ENCODE assay signal across 1 cellular context in genomic region chr10:71635251-71635866, GRCh38.
TF ChIP-seq lines count a peak whose summit lies in the region.

No MANE protein-coding gene starts in this region.

TF ChIP-seq in K562, 482 proteins besides CTCF, POLR2A, EP300 and RAD21 (continued from another document and continues in another):
- TF ChIP-seq HBP1 (CRISPR knock-in tag; IDR thresholded peaks at IDR 0.05) (peak; percentile 96), SIX5 (IDR thresholded peaks at IDR 0.05; ENCODE audit: borderline replicate concordance in 1 of 2, insufficient read depth in 1 of 2, low read depth in 1 of 2, low read length in 2 of 2) (no peak), NFIC (IDR thresholded peaks at IDR 0.05) (peak; percentile 90), MITF (IDR thresholded peaks at IDR 0.05) (no peak), SNIP1 (IDR thresholded peaks at IDR 0.05; ENCODE audit: low read depth) (0 out of 2 replicates have a peak, but pooled peaks have one; percentile 31), ZC3H4 (CRISPR knock-in tag; IDR thresholded peaks at IDR 0.05; ENCODE audit: borderline replicate concordance) (no peak), RCOR1 (IDR thresholded peaks at IDR 0.05; ENCODE audit: borderline replicate concordance in 1 of 2, low read depth in 2 of 2, low read length in 2 of 2) (peak; percentile 93 to 97; a peak in 3 of 4 replicates), HDGF (IDR thresholded peaks at IDR 0.05) (peak; percentile 86), CC2D1A (IDR thresholded peaks at IDR 0.05) (peak; percentile 97; the same call in 1 of the 2 replicates), ARNT (IDR thresholded peaks at IDR 0.05) (peak; percentile 90 to 96), KLF16 (IDR thresholded peaks at IDR 0.05) (peak; percentile 93), ZNF512 (tag; IDR thresholded peaks at IDR 0.05) (peak; percentile 80), MXI1 (IDR thresholded peaks at IDR 0.05; ENCODE audit: low read depth, low read length) (peak; percentile 57), PML (IDR thresholded peaks at IDR 0.05; ENCODE audit: low read length) (peak; percentile 96), ZNF444 (CRISPR knock-in tag; IDR thresholded peaks at IDR 0.05) (peak; percentile 54; the same call in 1 of the 2 replicates), ZNF23 (CRISPR knock-in tag; IDR thresholded peaks at IDR 0.05) (no peak), HNRNPUL1 (IDR thresholded peaks at IDR 0.05; ENCODE audit: low read length) (0 out of 2 replicates have a peak, but pooled peaks have one; percentile 15), AFF1 (IDR thresholded peaks at IDR 0.05; ENCODE audit: low read depth in 1 of 2, partially characterized antibody in 2 of 2) (peak in 1 of 2 experiments; percentile 87), MECOM (CRISPR knock-in tag; IDR thresholded peaks at IDR 0.05) (peak; percentile 91), ZNF253 (CRISPR knock-in tag; conservative IDR thresholded peaks at IDR 0.05) (no peak), TCF7L2 (IDR thresholded peaks at IDR 0.05; ENCODE audit: low read depth, low read length) (no peak), CTBP1 (IDR thresholded peaks at IDR 0.05; ENCODE audit: borderline replicate concordance) (peak; percentile 94), ZNF778 (CRISPR knock-in tag; IDR thresholded peaks at IDR 0.05) (no peak), ZC3H8 (IDR thresholded peaks at IDR 0.05) (0 out of 2 replicates have a peak, but pooled peaks have one; percentile 83), NR1H2 (CRISPR knock-in tag; IDR thresholded peaks at IDR 0.05) (no peak), TCF3 (CRISPR knock-in tag; IDR thresholded peaks at IDR 0.05) (peak; percentile 99), STAT5A (IDR thresholded peaks at IDR 0.05; ENCODE audit: borderline replicate concordance, low read length) (peak; percentile 94), ZBTB2 (IDR thresholded peaks at IDR 0.05) (peak; percentile 92), CBFA2T2 (conservative IDR thresholded peaks at IDR 0.05) (peak; percentile 98), SMARCA4 (IDR thresholded peaks at IDR 0.05) (peak; percentile 96), ZBTB7A (IDR thresholded peaks at IDR 0.05; ENCODE audit: borderline replicate concordance, control insufficient read depth, low read depth, low read length) (0 out of 2 replicates have a peak, but pooled peaks have one; percentile 51), SIN3B (IDR thresholded peaks at IDR 0.05; ENCODE audit: low read depth) (no peak), ELF1 (tag; IDR thresholded peaks at IDR 0.05) (0 out of 2 replicates have a peak, but pooled peaks have one; percentile 33), ARID3A (IDR thresholded peaks at IDR 0.05; ENCODE audit: borderline replicate concordance, low read depth, low read length) (peak; percentile 91), ZNF311 (CRISPR knock-in tag; IDR thresholded peaks at IDR 0.05) (0 out of 2 replicates have a peak, but pooled peaks have one; percentile 20), ELF4 (CRISPR knock-in tag; IDR thresholded peaks at IDR 0.05) (peak; percentile 99), MBD2 (IDR thresholded peaks at IDR 0.05; ENCODE audit: borderline replicate concordance, low read depth) (peak; percentile 77)
- TF ChIP-seq, protein P1, sequence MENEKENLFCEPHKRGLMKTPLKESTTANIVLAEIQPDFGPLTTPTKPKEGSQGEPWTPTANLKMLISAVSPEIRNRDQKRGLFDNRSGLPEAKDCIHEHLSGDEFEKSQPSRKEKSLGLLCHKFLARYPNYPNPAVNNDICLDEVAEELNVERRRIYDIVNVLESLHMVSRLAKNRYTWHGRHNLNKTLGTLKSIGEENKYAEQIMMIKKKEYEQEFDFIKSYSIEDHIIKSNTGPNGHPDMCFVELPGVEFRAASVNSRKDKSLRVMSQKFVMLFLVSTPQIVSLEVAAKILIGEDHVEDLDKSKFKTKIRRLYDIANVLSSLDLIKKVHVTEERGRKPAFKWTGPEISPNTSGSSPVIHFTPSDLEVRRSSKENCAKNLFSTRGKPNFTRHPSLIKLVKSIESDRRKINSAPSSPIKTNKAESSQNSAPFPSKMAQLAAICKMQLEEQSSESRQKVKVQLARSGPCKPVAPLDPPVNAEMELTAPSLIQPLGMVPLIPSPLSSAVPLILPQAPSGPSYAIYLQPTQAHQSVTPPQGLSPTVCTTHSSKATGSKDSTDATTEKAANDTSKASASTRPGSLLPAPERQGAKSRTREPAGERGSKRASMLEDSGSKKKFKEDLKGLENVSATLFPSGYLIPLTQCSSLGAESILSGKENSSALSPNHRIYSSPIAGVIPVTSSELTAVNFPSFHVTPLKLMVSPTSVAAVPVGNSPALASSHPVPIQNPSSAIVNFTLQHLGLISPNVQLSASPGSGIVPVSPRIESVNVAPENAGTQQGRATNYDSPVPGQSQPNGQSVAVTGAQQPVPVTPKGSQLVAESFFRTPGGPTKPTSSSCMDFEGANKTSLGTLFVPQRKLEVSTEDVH (IDR thresholded peaks at IDR 0.05; ENCODE audit: low read depth, partially characterized antibody): peak; percentile 43
- TF ChIP-seq, protein P2, sequence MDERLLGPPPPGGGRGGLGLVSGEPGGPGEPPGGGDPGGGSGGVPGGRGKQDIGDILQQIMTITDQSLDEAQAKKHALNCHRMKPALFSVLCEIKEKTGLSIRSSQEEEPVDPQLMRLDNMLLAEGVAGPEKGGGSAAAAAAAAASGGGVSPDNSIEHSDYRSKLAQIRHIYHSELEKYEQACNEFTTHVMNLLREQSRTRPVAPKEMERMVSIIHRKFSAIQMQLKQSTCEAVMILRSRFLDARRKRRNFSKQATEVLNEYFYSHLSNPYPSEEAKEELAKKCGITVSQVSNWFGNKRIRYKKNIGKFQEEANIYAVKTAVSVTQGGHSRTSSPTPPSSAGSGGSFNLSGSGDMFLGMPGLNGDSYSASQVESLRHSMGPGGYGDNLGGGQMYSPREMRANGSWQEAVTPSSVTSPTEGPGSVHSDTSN (CRISPR knock-in tag; IDR thresholded peaks at IDR 0.05; ENCODE audit: low read depth): no peak
- TF ChIP-seq, protein P2 (tag; conservative IDR thresholded peaks at IDR 0.05; ENCODE audit: low read depth): peak; percentile 78
- TF ChIP-seq, protein P3, sequence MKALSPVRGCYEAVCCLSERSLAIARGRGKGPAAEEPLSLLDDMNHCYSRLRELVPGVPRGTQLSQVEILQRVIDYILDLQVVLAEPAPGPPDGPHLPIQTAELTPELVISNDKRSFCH (CRISPR knock-in tag; IDR thresholded peaks at IDR 0.05): no peak
- TF ChIP-seq, protein P3 (tag; IDR thresholded peaks at IDR 0.05): peak; percentile 66; the same call in 1 of the 2 replicates
